ENCODE assay signal across 11 cellular contexts in the genomic region with DNA sequence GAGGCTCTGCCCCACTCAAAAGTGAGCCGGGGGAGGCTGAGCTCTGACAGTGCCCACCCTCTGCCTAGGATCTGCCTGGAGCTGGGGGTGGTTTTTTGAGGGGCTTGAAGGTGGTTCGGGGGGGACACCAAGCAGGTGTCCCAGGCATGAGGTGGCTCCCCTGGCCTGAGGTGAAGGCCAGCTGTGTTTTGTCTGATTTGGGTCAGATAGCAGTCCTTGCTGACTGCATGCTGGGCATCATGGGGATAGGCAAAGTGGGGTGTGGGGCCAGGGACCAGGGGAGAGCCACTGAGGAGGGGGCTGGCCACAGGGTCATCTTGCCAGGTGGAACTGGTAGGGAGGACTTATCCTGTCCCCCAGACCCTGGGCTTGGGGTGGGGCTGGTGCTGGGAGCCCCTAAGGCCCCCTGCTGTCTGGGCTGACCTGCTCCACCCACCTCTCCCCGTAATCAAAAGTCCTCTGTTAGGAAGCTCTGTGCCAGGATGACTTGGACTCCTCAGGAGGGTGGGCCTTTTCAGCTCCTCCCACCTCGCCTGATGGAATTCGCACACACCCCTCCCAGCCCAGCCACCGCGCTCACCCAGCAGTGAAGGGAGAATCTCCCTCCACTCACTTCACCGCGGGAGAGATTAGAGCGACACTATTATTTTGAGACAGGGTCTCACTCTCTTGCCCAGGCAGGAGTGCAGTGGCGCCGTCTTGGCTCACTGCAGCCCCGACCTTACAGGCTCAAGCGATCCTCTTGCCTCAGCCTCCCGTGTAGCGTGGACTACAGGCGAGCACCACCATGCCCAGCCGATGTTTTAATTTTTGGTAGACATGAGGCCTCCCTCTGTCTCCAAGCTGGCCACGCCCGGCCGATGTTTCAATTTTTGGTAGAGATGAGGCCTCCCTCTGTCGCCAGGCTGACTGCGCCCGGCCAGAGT. TPM values are rescaled to one million over a fixed set of nuclear protein-coding genes. Genes with fewer than 3 reads are reported as not detected.
DNase-seq lines count a peak whose midpoint lies in the region; ATAC-seq and TF ChIP-seq lines count a peak whose summit lies in the region.
"Had no signal": no experiment of that assay in that cellular context is flagged by ENCODE, and none has a peak within 500 bp of the region (broad histone marks: within the 10 kb centered on the region; RNA-seq: fewer than 3 reads in every experiment).

No MANE protein-coding gene starts in this region.

- H3K9me3 Mint-ChIP-seq in Caco-2 (ENCODE audit: unreplicated experiment) (no peaks in the 10 kb centered on the region), IgD-negative memory B cell (no peaks in the 10 kb centered on the region)
- no peaks in the 10 kb centered on the region for H3K9me3 Mint-ChIP-seq in naive thymus-derived CD4-positive, alpha-beta T cell

- H3K27ac Mint-ChIP-seq in Caco-2 (ENCODE audit: unreplicated experiment), result peak overlapping the region; percentile 33
- peak overlapping the region in 1 of 3 donors; percentile 16 for H3K27ac Mint-ChIP-seq in IgD-negative memory B cell
- peak overlapping the region in 3 of 9 donors; percentile 9 to 42 (median 31) for H3K27ac Mint-ChIP-seq in naive thymus-derived CD4-positive, alpha-beta T cell

- intact Hi-C loops in Caco-2 (cut with micrococcal nuclease; ENCODE audit: unreplicated experiment), result no loop called here
- intact Hi-C loops in naive thymus-derived CD4-positive, alpha-beta T cell (cut with micrococcal nuclease), result no loop called here

- DNase-seq in Caco-2 (peak; percentile 62 to 82), coronary artery (ENCODE audit: low spot score) (no peak), NCI-H69 (lab: John Stamatoyannopoulos, UW) (no peak), cortex of kidney (lab: John Stamatoyannopoulos, UW) (no peak), superior temporal gyrus (ENCODE audit: extremely low spot score) (no peak), NCI-H128 (lab: John Stamatoyannopoulos, UW; ENCODE audit: unreplicated experiment) (no peak)
- DNase-seq in naive thymus-derived CD4-positive, alpha-beta T cell, result no peak
- DNase-seq: KBM-7, RPMI8226 had no signal

- CTCF ChIA-PET in Caco-2 (lab: Charles Lee), result interaction anchor here (0.5 to 1.0 kb wide), 2 partner anchors 21 to 25 kb away, joined by 4 to 6 read pairs; no protein-coding TSS in a partner anchor
- CTCF ChIA-PET in naive thymus-derived CD4-positive, alpha-beta T cell (lab: Charles Lee), result interaction anchor here (0.6 kb wide), 1 partner anchor 56 kb away, joined by 3 read pairs; no protein-coding TSS in a partner anchor

- H3K4me1 ChIP-seq in Caco-2, result peaks cover 23% of the 10 kb centered on the region
- H3K4me1 ChIP-seq in naive thymus-derived CD4-positive, alpha-beta T cell (ENCODE audit: control insufficient read depth in 2 of 2, insufficient read depth in 2 of 2, low read length in 2 of 2), result peaks cover 0 to 12% of the 10 kb centered on the region in 2 donors

- POLR2A ChIA-PET in Caco-2 (lab: Charles Lee), result interaction anchor here (0.6 kb wide), 1 partner anchor 384 kb away, joined by 3 read pairs; no protein-coding TSS in a partner anchor
- POLR2A ChIA-PET in naive thymus-derived CD4-positive, alpha-beta T cell (lab: Charles Lee), result interaction anchor here (0.7 to 2.3 kb wide), 5 partner anchors 19 to 163 kb away, joined by 3 to 10 read pairs (median 3); partner anchors contain the start of gene MRGBP

- peak overlapping the region; percentile 52 for H3K4me3 Mint-ChIP-seq in Caco-2 (ENCODE audit: unreplicated experiment)
- peak overlapping the region in 3 of 4 donors; percentile 19 to 85 (median 55) for H3K4me3 Mint-ChIP-seq in IgD-negative memory B cell
- peak overlapping the region in 9 of 10 donors; percentile 24 to 66 (median 53) for H3K4me3 Mint-ChIP-seq in naive thymus-derived CD4-positive, alpha-beta T cell

- no peaks in the 10 kb centered on the region for H3K27me3 ChIP-seq in Caco-2 (replicated peaks; ENCODE audit: control insufficient read depth, insufficient read depth, low read length)
- H3K27me3 ChIP-seq in naive thymus-derived CD4-positive, alpha-beta T cell (ENCODE audit: control insufficient read depth in 2 of 2, insufficient read depth in 2 of 2, low read length in 2 of 2), result peaks cover 5 to 28% of the 10 kb centered on the region in 2 donors

- H3K9me3 ChIP-seq in Caco-2, result no peaks in the 10 kb centered on the region
- no peaks in the 10 kb centered on the region for H3K9me3 ChIP-seq in naive thymus-derived CD4-positive, alpha-beta T cell (ENCODE audit: control insufficient read depth in 2 of 3, low read length in 3 of 3)

- TF ChIP-seq CTCF in Caco-2 (IDR thresholded peaks at IDR 0.05; ENCODE audit: insufficient read depth in 1 of 2, low read depth in 1 of 2, low read length in 1 of 2, severe bottlenecking in 1 of 2, unreplicated experiment in 1 of 2), result no peak
- TF ChIP-seq CTCF in coronary artery (IDR thresholded peaks at IDR 0.05), result no peak

- BruUV-seq in Caco-2 (replicated peaks; lab: Mats Ljungman, UMichigan), result no TSS peak

- peak overlapping the region in 1 of 2 donors; percentile 45 for H3K27ac ChIP-seq in coronary artery
- no peak overlapping the region for H3K27ac ChIP-seq in naive thymus-derived CD4-positive, alpha-beta T cell (ENCODE audit: low read depth, low read length)
- H3K27ac ChIP-seq: parathyroid adenoma had no signal

- peaks cover 11% of the 10 kb centered on the region for H3K4me1 Mint-ChIP-seq in Caco-2 (ENCODE audit: low read depth, unreplicated experiment)
- peaks cover 0 to 11% (median 6%) of the 10 kb centered on the region in 3 donors for H3K4me1 Mint-ChIP-seq in IgD-negative memory B cell
- peaks cover 0 to 20% (median 10%) of the 10 kb centered on the region in 7 donors for H3K4me1 Mint-ChIP-seq in naive thymus-derived CD4-positive, alpha-beta T cell

- H3K36me3 Mint-ChIP-seq in Caco-2 (ENCODE audit: insufficient read depth, unreplicated experiment), result peaks cover 30% of the 10 kb centered on the region
- no peaks in the 10 kb centered on the region for H3K36me3 Mint-ChIP-seq in IgD-negative memory B cell
- H3K36me3 Mint-ChIP-seq in naive thymus-derived CD4-positive, alpha-beta T cell, result peaks cover 0 to 3% (median 0%) of the 10 kb centered on the region in 5 donors

- H3K4me3 ChIP-seq in Caco-2 (ENCODE audit: low read depth, low read length) (no peak overlapping the region), coronary artery (peak overlapping the region; percentile 71)
- no peak overlapping the region for H3K4me3 ChIP-seq in naive thymus-derived CD4-positive, alpha-beta T cell (ENCODE audit: low read length)

- peaks cover 7% of the 10 kb centered on the region for H3K36me3 ChIP-seq in Caco-2 (ENCODE audit: control insufficient read depth, insufficient read depth, low read length)
- peaks cover 0 to 36% (median 2%) of the 10 kb centered on the region in 3 experiments for H3K36me3 ChIP-seq in naive thymus-derived CD4-positive, alpha-beta T cell (ENCODE audit: control insufficient read depth in 2 of 3, insufficient read depth in 3 of 3, low read length in 3 of 3)

- ATAC-seq in naive thymus-derived CD4-positive, alpha-beta T cell, result peak; percentile 27

- H3K27me3 Mint-ChIP-seq in Caco-2 (ENCODE audit: insufficient read depth, unreplicated experiment) (no peaks in the 10 kb centered on the region), IgD-negative memory B cell (peaks cover 24% of the 10 kb centered on the region)
- peaks cover 6 to 37% (median 8%) of the 10 kb centered on the region in 5 donors for H3K27me3 Mint-ChIP-seq in naive thymus-derived CD4-positive, alpha-beta T cell

RNA-seq across cellular contexts. Expression of gene COL9A3, which starts 1.5 kb away (rescaled TPM):
- 6.4 and 7.9 TPM in 2 replicates for total RNA-seq in Caco-2 (2022)
- 11.9 TPM for polyA plus RNA-seq in IgD-negative memory B cell
- under 1 TPM in 2 of 5 experiments, not detected in 3; 0.32 to 0.59 TPM for total RNA-seq in naive thymus-derived CD4-positive, alpha-beta T cell
- not detected for polyA plus RNA-seq in naive thymus-derived CD4-positive, alpha-beta T cell

RNA-seq across cellular contexts. Expression of gene OGFR, which starts 10.7 kb away (rescaled TPM):
- total RNA-seq in Caco-2 (2022), result 78.2 and 84.7 TPM in 2 replicates
- 79.6 TPM for polyA plus RNA-seq in IgD-negative memory B cell
- 10 to 100 TPM; 52.3 to 82.7 (median 70.5) TPM for total RNA-seq in naive thymus-derived CD4-positive, alpha-beta T cell
- polyA plus RNA-seq in naive thymus-derived CD4-positive, alpha-beta T cell, result 10 to 100 TPM; 34.5 to 69.6 TPM

RNA-seq across cellular contexts. Expression of gene MRGBP, which starts 19.1 kb away (rescaled TPM):
- total RNA-seq in Caco-2 (2022), result 40.3 and 43.4 TPM in 2 replicates
- 8.3 TPM for polyA plus RNA-seq in IgD-negative memory B cell
- total RNA-seq in naive thymus-derived CD4-positive, alpha-beta T cell, result 10 to 100 TPM in 3 of 5 experiments, 1 to 10 TPM in 2; 9.4 to 15.4 (median 12.2) TPM
- 10 to 100 TPM in 1 of 2 donors, 1 to 10 TPM in 1; 8.1 to 12.6 TPM for polyA plus RNA-seq in naive thymus-derived CD4-positive, alpha-beta T cell

RNA-seq across cellular contexts. Expression of gene TCFL5, which starts 46.3 kb away (rescaled TPM):
- 14.6 and 15.1 TPM in 2 replicates for total RNA-seq in Caco-2 (2022)
- polyA plus RNA-seq in IgD-negative memory B cell, result 1.2 TPM
- 10 to 100 TPM in 2 of 5 experiments, 1 to 10 TPM in 3; 3.7 to 10.8 (median 7.5) TPM for total RNA-seq in naive thymus-derived CD4-positive, alpha-beta T cell
- 1 to 10 TPM in 1 of 2 donors, under 1 TPM in 1; 0.91 to 1.9 TPM for polyA plus RNA-seq in naive thymus-derived CD4-positive, alpha-beta T cell

Comparison
In these comparisons a context has a peak if more than half of its experiments do, and no peak if none do; other contexts are left out.
1. DNase-seq: peak in Caco-2 (2 of 2); none in coronary artery (single experiment), naive thymus-derived CD4-positive, alpha-beta T cell (0 of 9), NCI-H69 (single experiment), cortex of kidney (single experiment), superior temporal gyrus (single experiment) and NCI-H128 (single experiment).
2. Peak in every context shown above with its lines, with median percentiles within 50 percentile points of each other: H3K4me3 Mint-ChIP-seq.